ENCODE assay signal across 22 cellular contexts in genomic region chr19:55078996-55079395, GRCh38. TPM values are rescaled to one million over a fixed set of nuclear protein-coding genes. Genes with fewer than 3 reads are reported as not detected.
DNase-seq lines count a peak whose midpoint lies in the region; ATAC-seq, FAIRE-seq and TF ChIP-seq lines count a peak whose summit lies in the region.
"Had no signal": no experiment of that assay in that cellular context is flagged by ENCODE, and none has a peak within 500 bp of the region (broad histone marks: within the 10 kb centered on the region; RNA-seq: fewer than 3 reads in every experiment).

No MANE protein-coding gene starts in this region.

- intact Hi-C loops in CD8-positive, alpha-beta T cell (cut with DNase I, micrococcal nuclease) = no loop called here
- intact Hi-C loops in natural killer cell (cut with micrococcal nuclease) = no loop called here

- H2BK20ac ChIP-seq in H1 (ENCODE audit: low read length) = no peak overlapping the region

- no peak overlapping the region; a peak in 1 of 4 replicates for H3K4me2 ChIP-seq in H1 (ENCODE audit: insufficient read depth in 1 of 2, low read depth in 2 of 2, low read length in 2 of 2)

- no peak overlapping the region for H3K56ac ChIP-seq in H1 (replicated peaks; ENCODE audit: insufficient read length, low read depth, low read length)

- peaks cover 54% of the 10 kb centered on the region for H3K27me3 Mint-ChIP-seq in CD8-positive, alpha-beta T cell (ENCODE audit: low read depth)
- H3K27me3 Mint-ChIP-seq in IgD-negative memory B cell (peaks cover 44% of the 10 kb centered on the region), natural killer cell (ENCODE audit: low read depth in 2 of 2) (peaks cover 2 to 15% of the 10 kb centered on the region in 2 donors)

- H3K36me3 Mint-ChIP-seq in CD8-positive, alpha-beta T cell = no peaks in the 10 kb centered on the region
- H3K36me3 Mint-ChIP-seq in IgD-negative memory B cell (no peaks in the 10 kb centered on the region), natural killer cell (no peaks in the 10 kb centered on the region)

- H3K14ac ChIP-seq in H1 (ENCODE audit: insufficient read length) = no peak overlapping the region

- no peak overlapping the region for H2BK120ac ChIP-seq in H1 (replicated peaks; ENCODE audit: low read depth, low read length)

- FAIRE-seq in H1 (lab: Jason Lieb, UNC) = no peak
- FAIRE-seq: D721Med, HTR-8/SVneo had no signal

- peaks cover 14% of the 10 kb centered on the region for H3K23me2 ChIP-seq in H1 (ENCODE audit: low read depth, low read length)

- no peak for DNase-seq in CD8-positive, alpha-beta T cell
- DNase-seq in H1 (ENCODE audit: low read depth in 1 of 2, low spot score in 2 of 2) (no peak), natural killer cell (no peak), NCI-H1417 (lab: John Stamatoyannopoulos, UW) (no peak), NOMO-1 (lab: John Stamatoyannopoulos, UW; ENCODE audit: unreplicated experiment in 2 of 2) (no peak)
- DNase-seq in stimulated activated CD4-positive, alpha-beta T cell treated with anti-CD3 and anti-CD28 coated beads, Interleukin-4, amount 100 ng/mL, for 1 hour = no peak
- DNase-seq: activated CD4-positive, alpha-beta T cell treated with anti-CD3 and anti-CD28 coated beads for 48 hours; activated gamma-delta T cell; BE2C; left cardiac atrium; mesendoderm; NCI-H1436; NCI-H524; psoas muscle; stomach had no signal

- WGBS in H1 (ENCODE audit: extremely low coverage in 1 of 2, insufficient coverage in 1 of 2, insufficient read length in 1 of 2, insufficient replicate concordance in 2 of 2, low coverage in 1 of 2, low lambda C conversion rate in 2 of 2, missing lambda C conversion rate in 1 of 2), 2 experiments = 84% methylated on average over 5 of the region's 5 CpGs; no CpG with 5 or more reads in 1 of the 2 experiments

- H3K4me3 ChIP-seq in CD8-positive, alpha-beta T cell (ENCODE audit: low read depth, low read length) = no peak overlapping the region
- no peak overlapping the region for H3K4me3 ChIP-seq in H1 (ENCODE audit: extremely low read depth in 1 of 4, insufficient read depth in 2 of 4, low read depth in 3 of 4, low read length in 4 of 4)
- H3K4me3 ChIP-seq: esophagus muscularis mucosa, gastroesophageal sphincter, skin epidermis, stomach had no signal

- no peak for TF ChIP-seq RAD21 in H1 (IDR thresholded peaks at IDR 0.05 in 1 of 2, conservative IDR thresholded peaks at IDR 0.05 in 1 of 2; ENCODE audit: low read depth in 2 of 2, low read length in 2 of 2)

- no peak for TF ChIP-seq POLR2A in H1 (IDR thresholded peaks at IDR 0.05; ENCODE audit: control extremely low read depth in 1 of 2, low read depth in 2 of 2, low read length in 2 of 2)

- peaks cover 0 to 4% of the 10 kb centered on the region in 2 experiments for H4K20me1 ChIP-seq in H1 (replicated peaks in 1 of 2; ENCODE audit: control insufficient read depth in 1 of 2, insufficient read depth in 2 of 2, low read length in 2 of 2)

- no peak for TF ChIP-seq CTCF in CD8-positive, alpha-beta T cell (IDR thresholded peaks at IDR 0.05)
- no peak for TF ChIP-seq CTCF in H1 (IDR thresholded peaks at IDR 0.05; ENCODE audit: control extremely low read depth in 1 of 3, insufficient read depth in 1 of 3, low read depth in 1 of 3, low read length in 3 of 3)
- TF ChIP-seq CTCF in natural killer cell (IDR thresholded peaks at IDR 0.05) = no peak

- H3K18ac ChIP-seq in H1 (ENCODE audit: extremely low read depth, low read length) = no peak overlapping the region

- POLR2A ChIA-PET in CD8-positive, alpha-beta T cell (lab: Charles Lee) = no interaction called here
- POLR2A ChIA-PET in H1 (lab: Charles Lee; ENCODE audit: partially characterized antibody) = interaction anchor here (3.8 to 5.1 kb wide), 3 partner anchors 9 to 20 kb away, joined by 10 to 33 read pairs (median 22); no protein-coding TSS in a partner anchor

- H3K9me3 Mint-ChIP-seq in CD8-positive, alpha-beta T cell = no peaks in the 10 kb centered on the region
- H3K9me3 Mint-ChIP-seq in IgD-negative memory B cell (peaks cover 0 to 15% (median 0%) of the 10 kb centered on the region in 3 donors), natural killer cell (no peaks in the 10 kb centered on the region)

- H3K79me1 ChIP-seq in H1 (ENCODE audit: low read depth, low read length) = no peaks in the 10 kb centered on the region

- peak overlapping the region; percentile 23 for H3K4me3 Mint-ChIP-seq in CD8-positive, alpha-beta T cell
- H3K4me3 Mint-ChIP-seq in IgD-negative memory B cell = peak overlapping the region in 3 of 4 donors; percentile 29 to 83 (median 63)
- H3K4me3 Mint-ChIP-seq in natural killer cell = peak overlapping the region; percentile 66

- H2BK15ac ChIP-seq in H1 (ENCODE audit: low read length) = no peak overlapping the region

- no peak overlapping the region; the same call in 1 of the 2 replicates for H4K8ac ChIP-seq in H1 (ENCODE audit: extremely low read depth, insufficient read depth, low read length)

- no peak overlapping the region for H2BK5ac ChIP-seq in H1 (ENCODE audit: low read depth, low read length)

- H4K5ac ChIP-seq in H1 (ENCODE audit: insufficient read length, low read depth, low read length) = no peak overlapping the region

- peaks cover 20% of the 10 kb centered on the region for H3K27me3 ChIP-seq in CD8-positive, alpha-beta T cell (ENCODE audit: insufficient read depth, low read length)
- H3K27me3 ChIP-seq in H1 (replicated peaks in 1 of 4; ENCODE audit: control insufficient read depth in 3 of 4, extremely low read depth in 1 of 4, insufficient read depth in 3 of 4, low read length in 3 of 4) = peaks cover 0 to 13% (median 11%) of the 10 kb centered on the region in 4 experiments; a peak in 6 of 7 replicates

- no peak overlapping the region for H4K91ac ChIP-seq in H1 (replicated peaks; ENCODE audit: insufficient read length, low read length)

- peaks cover 30% of the 10 kb centered on the region for H3K4me1 ChIP-seq in CD8-positive, alpha-beta T cell (ENCODE audit: insufficient read depth, low read length)
- H3K4me1 ChIP-seq in H1 (replicated peaks in 1 of 4; ENCODE audit: control insufficient read depth in 3 of 4, insufficient read depth in 4 of 4, low read length in 3 of 4) = peaks cover 0 to 15% (median 11%) of the 10 kb centered on the region in 4 experiments; a peak in 6 of 7 replicates
- H3K4me1 ChIP-seq: BE2C had no signal

- H3K79me2 ChIP-seq in H1 (ENCODE audit: control insufficient read depth in 1 of 2, insufficient read depth in 2 of 2, low read length in 2 of 2) = no peaks in the 10 kb centered on the region

- CTCF ChIA-PET in CD8-positive, alpha-beta T cell (lab: Charles Lee) = no interaction called here
- CTCF ChIA-PET in H1 (lab: Charles Lee; ENCODE audit: partially characterized antibody) = interaction anchor here (1.2 kb wide), 1 partner anchor 10 kb away, joined by 3 read pairs; no protein-coding TSS in a partner anchor

- H3K9ac ChIP-seq in H1 (replicated peaks in 1 of 4; ENCODE audit: extremely low read depth in 1 of 4, low read depth in 3 of 4, low read length in 3 of 4) = no peak overlapping the region

- H3K4ac ChIP-seq in H1 (replicated peaks; ENCODE audit: insufficient read length, low read depth, low read length) = no peak overlapping the region

- no peak overlapping the region for H3K23ac ChIP-seq in H1 (ENCODE audit: insufficient read length)

- no peak for TF ChIP-seq EP300 in H1 (IDR thresholded peaks at IDR 0.05; ENCODE audit: borderline replicate concordance in 1 of 2, low read depth in 2 of 2, low read length in 2 of 2)

- peak overlapping the region; percentile 24; the same call in 1 of the 2 replicates for H2AK5ac ChIP-seq in H1 (ENCODE audit: low read depth, low read length)

- H3K9me3 ChIP-seq in CD8-positive, alpha-beta T cell (ENCODE audit: low read length) = no peaks in the 10 kb centered on the region
- no peaks in the 10 kb centered on the region for H3K9me3 ChIP-seq in H1 (ENCODE audit: insufficient read depth in 2 of 2, low read depth in 1 of 2, low read length in 1 of 2)
- H3K9me3 ChIP-seq: esophagus muscularis mucosa, gastroesophageal sphincter, psoas muscle, stomach had no signal

- H3K27ac ChIP-seq in CD8-positive, alpha-beta T cell (ENCODE audit: low read depth, low read length) = no peak overlapping the region
- H3K27ac ChIP-seq in H1 (ENCODE audit: low read depth, low read length) = no peak overlapping the region
- H3K27ac ChIP-seq: esophagus muscularis mucosa, gastroesophageal sphincter, psoas muscle, stomach had no signal

- no peak for ATAC-seq in CD8-positive, alpha-beta T cell
- ATAC-seq in natural killer cell (no peak), GM19351 (IDR thresholded peaks at IDR 0.05; ENCODE audit: unreplicated experiment) (no peak)
- ATAC-seq: gastroesophageal sphincter, left cardiac atrium, psoas muscle had no signal

- no peak overlapping the region for H2AFZ ChIP-seq in H1 (ENCODE audit: low read length)

- no peaks in the 10 kb centered on the region for H3K36me3 ChIP-seq in CD8-positive, alpha-beta T cell (ENCODE audit: insufficient read depth, low read length)
- H3K36me3 ChIP-seq in H1 (ENCODE audit: control insufficient read depth in 2 of 4, insufficient read depth in 4 of 4, low read length in 3 of 4) = no peaks in the 10 kb centered on the region
- H3K36me3 ChIP-seq: BE2C, esophagus muscularis mucosa, gastroesophageal sphincter had no signal

- no peak overlapping the region for H3K27ac Mint-ChIP-seq in CD8-positive, alpha-beta T cell
- H3K27ac Mint-ChIP-seq in IgD-negative memory B cell (peak overlapping the region in 1 of 3 donors; percentile 56), natural killer cell (peak overlapping the region in 1 of 2 donors; percentile 91)

- H2BK12ac ChIP-seq in H1 (ENCODE audit: low read depth, low read length) = peak overlapping the region; percentile 55; the same call in 1 of the 2 replicates

- H3K4me1 Mint-ChIP-seq in CD8-positive, alpha-beta T cell (ENCODE audit: low read depth) = peaks cover 22% of the 10 kb centered on the region
- H3K4me1 Mint-ChIP-seq in IgD-negative memory B cell (peaks cover 5 to 14% (median 12%) of the 10 kb centered on the region in 3 donors), natural killer cell (peaks cover 22 to 37% of the 10 kb centered on the region in 2 donors)

RNA-seq across cellular contexts. Expression of gene EPS8L1, which starts 3.3 kb away (rescaled TPM):
- total RNA-seq in CD8-positive, alpha-beta T cell = 1 to 10 TPM; 4.8 to 6.2 TPM
- polyA plus RNA-seq in IgD-negative memory B cell (0.93 TPM), H1 (2011; rRNA removed) (19.8 and 33.6 TPM in 2 replicates)
- total RNA-seq in H1 (2021; fragmentation: NEBNext Ultra II Directional; extraction: Animal tissue kit (Norgen Biotek cat#: 25700)) = 30.2 and 37.0 TPM in 2 replicates
- polyA plus RNA-seq in H1 (2011; cell fraction: cytosol; rRNA removed) = 40.0 TPM
- polyA plus RNA-seq in H1 (2011; cell fraction: nucleus; rRNA removed) = 100 TPM
- 33.6 to 63.1 TPM (median 56.4 TPM) in 4 replicates for polyA plus RNA-seq in H1 (2012, experiment 1 of 2)
- 37.3 TPM for polyA plus RNA-seq in H1 (2012, experiment 2 of 2)
- polyA plus RNA-seq in H1 (2013, experiment 1 of 2) = 21.4 TPM
- 19.2 TPM for polyA plus RNA-seq in H1 (2013, experiment 2 of 2)
- polyA minus RNA-seq in H1 (2011; rRNA and poly(A)+ RNA removed) = 21.6 and 24.3 TPM in 2 replicates
- polyA minus RNA-seq in H1 (2011; cell fraction: cytosol; rRNA and poly(A)+ RNA removed) = 31.6 TPM
- polyA minus RNA-seq in H1 (2011; cell fraction: nucleus; rRNA and poly(A)+ RNA removed) = 27.3 TPM
- total RNA-seq in natural killer cell = 10 to 100 TPM in 1 of 3 donors, 1 to 10 TPM in 2; 8.8 to 15.7 (median 10.0) TPM

RNA-seq across cellular contexts. Expression of gene RDH13, which starts 16.0 kb away (rescaled TPM):
- 10 to 100 TPM; 12.4 to 13.4 TPM for total RNA-seq in CD8-positive, alpha-beta T cell
- polyA plus RNA-seq in IgD-negative memory B cell (18.7 TPM), H1 (2011; rRNA removed) (15.9 and 20.5 TPM in 2 replicates)
- total RNA-seq in H1 (2021; fragmentation: NEBNext Ultra II Directional; extraction: Animal tissue kit (Norgen Biotek cat#: 25700)) = 29.4 and 31.5 TPM in 2 replicates
- 17.2 TPM for polyA plus RNA-seq in H1 (2011; cell fraction: cytosol; rRNA removed)
- 41.2 TPM for polyA plus RNA-seq in H1 (2011; cell fraction: nucleus; rRNA removed)
- 20.1 to 26.0 TPM (median 24.4 TPM) in 4 replicates for polyA plus RNA-seq in H1 (2012, experiment 1 of 2)
- polyA plus RNA-seq in H1 (2012, experiment 2 of 2) = 16.8 TPM
- 15.7 TPM for polyA plus RNA-seq in H1 (2013, experiment 1 of 2)
- 14.9 TPM for polyA plus RNA-seq in H1 (2013, experiment 2 of 2)
- polyA minus RNA-seq in H1 (2011; rRNA and poly(A)+ RNA removed) = 22.0 and 25.7 TPM in 2 replicates
- polyA minus RNA-seq in H1 (2011; cell fraction: cytosol; rRNA and poly(A)+ RNA removed) = 18.3 TPM
- polyA minus RNA-seq in H1 (2011; cell fraction: nucleus; rRNA and poly(A)+ RNA removed) = 27.8 TPM
- 10 to 100 TPM; 18.2 to 25.3 (median 19.3) TPM for total RNA-seq in natural killer cell

RNA-seq across cellular contexts. Expression of gene PPP1R12C, which starts 38.4 kb away (rescaled TPM):
- 10 to 100 TPM; 93.8 to 97.6 TPM for total RNA-seq in CD8-positive, alpha-beta T cell
- 7.4 TPM for polyA plus RNA-seq in IgD-negative memory B cell
- 71.5 and 88.8 TPM in 2 replicates for total RNA-seq in H1 (2021; fragmentation: NEBNext Ultra II Directional; extraction: Animal tissue kit (Norgen Biotek cat#: 25700))
- 31.7 and 49.5 TPM in 2 replicates for polyA plus RNA-seq in H1 (2011; rRNA removed)
- 56.3 TPM for polyA plus RNA-seq in H1 (2011; cell fraction: cytosol; rRNA removed)
- polyA plus RNA-seq in H1 (2011; cell fraction: nucleus; rRNA removed) = 230 TPM
- polyA plus RNA-seq in H1 (2012, experiment 1 of 2) = 62.6 to 73.1 TPM (median 72.1 TPM) in 4 replicates
- polyA plus RNA-seq in H1 (2012, experiment 2 of 2) = 47.9 TPM
- 59.9 TPM for polyA plus RNA-seq in H1 (2013, experiment 1 of 2)
- 53.5 TPM for polyA plus RNA-seq in H1 (2013, experiment 2 of 2)
- 12.3 and 14.2 TPM in 2 replicates for polyA minus RNA-seq in H1 (2011; rRNA and poly(A)+ RNA removed)
- 25.6 TPM for polyA minus RNA-seq in H1 (2011; cell fraction: cytosol; rRNA and poly(A)+ RNA removed)
- polyA minus RNA-seq in H1 (2011; cell fraction: nucleus; rRNA and poly(A)+ RNA removed) = 48.5 TPM
- 100 to 1,000 TPM; 162 to 178 (median 174) TPM for total RNA-seq in natural killer cell

RNA-seq across cellular contexts. Expression of gene GP6, which starts 40.9 kb away (rescaled TPM):
- under 1 TPM; 0.56 to 0.57 TPM for total RNA-seq in CD8-positive, alpha-beta T cell
- polyA plus RNA-seq in IgD-negative memory B cell (0.55 TPM), H1 (2011; rRNA removed) (0.18 and 0.42 TPM in 2 replicates)
- 0.26 TPM in 1 of 2 replicates, not detected in the other for total RNA-seq in H1 (2021; fragmentation: NEBNext Ultra II Directional; extraction: Animal tissue kit (Norgen Biotek cat#: 25700))
- 0.31 TPM for polyA plus RNA-seq in H1 (2011; cell fraction: cytosol; rRNA removed)
- polyA plus RNA-seq in H1 (2011; cell fraction: nucleus; rRNA removed) = 0.98 TPM
- polyA plus RNA-seq in H1 (2012, experiment 1 of 2) = 0.50 to 1.2 TPM (median 0.53 TPM) in 4 replicates
- polyA plus RNA-seq in H1 (2012, experiment 2 of 2) = not detected
- polyA plus RNA-seq in H1 (2013, experiment 1 of 2) = 0.18 TPM
- 0.11 TPM for polyA plus RNA-seq in H1 (2013, experiment 2 of 2)
- 0.22 and 0.66 TPM in 2 replicates for polyA minus RNA-seq in H1 (2011; rRNA and poly(A)+ RNA removed)
- not detected for polyA minus RNA-seq in H1 (2011; cell fraction: cytosol; rRNA and poly(A)+ RNA removed)
- polyA minus RNA-seq in H1 (2011; cell fraction: nucleus; rRNA and poly(A)+ RNA removed) = 0.40 TPM
- total RNA-seq in natural killer cell = 1 to 10 TPM in 2 of 3 donors, under 1 TPM in 1; 0.95 to 3.3 (median 2.3) TPM
- total RNA-seq: gastroesophageal sphincter had no signal
